Comparison of ENCODE assay signal across 18 cellular contexts in genomic region chr10:49577182-49577925, GRCh38. TPM values are rescaled to one million over a fixed set of nuclear protein-coding genes. Genes with fewer than 3 reads are reported as not detected.
A peak's percentile ranks its signal among the peaks of the same experiment; 100 is the strongest.
DNase-seq lines count a peak whose midpoint lies in the region; ATAC-seq, FAIRE-seq and TF ChIP-seq lines count a peak whose summit lies in the region.
"Had no signal": no experiment of that assay in that cellular context is flagged by ENCODE, and none has a peak within 500 bp of the region (broad histone marks: within the 10 kb centered on the region; RNA-seq: fewer than 3 reads in every experiment).

No MANE protein-coding gene starts in this region.

- H3K4me2 ChIP-seq in GM12878 (ENCODE audit: control insufficient read depth, insufficient read depth): no peak overlapping the region
- H3K4me2 ChIP-seq: A549 had no signal

- H3K9me3 Mint-ChIP-seq in activated naive CD4-positive, alpha-beta T cell treated with anti-CD3 and anti-CD28 coated beads, Interleukin-2, amount 50 U/mL, for 72 hours: no peaks in the 10 kb centered on the region
- H3K9me3 Mint-ChIP-seq: CD8-positive, alpha-beta T cell had no signal

- FAIRE-seq in GM12878 (lab: Jason Lieb, UNC): no peak
- FAIRE-seq: A549, H1, K562 had no signal

- ATAC-seq in activated naive CD4-positive, alpha-beta T cell treated with anti-CD3 and anti-CD28 coated beads, Interleukin-2, amount 50 U/mL, for 72 hours: peak; percentile 39 to 86
- peak; percentile 77 for ATAC-seq in HG02852 (IDR thresholded peaks at IDR 0.05; ENCODE audit: unreplicated experiment)
- ATAC-seq in GM12878: no peak
- ATAC-seq in GM19035 (IDR thresholded peaks at IDR 0.05; ENCODE audit: unreplicated experiment): no peak
- no peak for ATAC-seq in sciatic nerve
- ATAC-seq: A549; CD8-positive, alpha-beta T cell; K562 had no signal

- in situ Hi-C loops in GM12878 (cut with MboI): no loop called here

- H3K4me3 ChIP-seq in GM12878: no peak overlapping the region
- H3K4me3 ChIP-seq: A549, HAP-1, K562 had no signal

- intact Hi-C loops in GM12878 (cut with micrococcal nuclease; ENCODE audit: unreplicated experiment): no loop called here
- intact Hi-C loops in sciatic nerve (cut with DNase I): no loop called here

- POLR2A ChIA-PET in GM12878 (lab: Charles Lee): no interaction called here

- no peak for TF ChIP-seq POLR2A in GM12878 (IDR thresholded peaks at IDR 0.05; ENCODE audit: low read depth, low read length)

- no peaks in the 10 kb centered on the region for H3K36me3 Mint-ChIP-seq in activated naive CD4-positive, alpha-beta T cell treated with anti-CD3 and anti-CD28 coated beads, Interleukin-2, amount 50 U/mL, for 72 hours
- H3K36me3 Mint-ChIP-seq: CD14-positive monocyte; CD8-positive, alpha-beta T cell had no signal

- RAD21 ChIA-PET in GM12878 (lab: Charles Lee; ENCODE audit: unreplicated experiment): no interaction called here

- DNase-seq in activated naive CD4-positive, alpha-beta T cell treated with anti-CD3 and anti-CD28 coated beads, Interleukin-2, amount 50 U/mL, for 72 hours (ENCODE audit: low spot score in 2 of 2): no peak
- DNase-seq in activated naive CD4-positive, alpha-beta T cell (lab: John Stamatoyannopoulos, UW): no peak
- DNase-seq in GM12878 (ENCODE audit: low read depth, low spot score): no peak
- DNase-seq in COR-L47 (lab: John Stamatoyannopoulos, UW): no peak
- no peak for DNase-seq in sciatic nerve (ENCODE audit: low spot score)
- DNase-seq: Caco-2; CD8-positive, alpha-beta T cell; DND-41; GDM1 had no signal

- WGBS in GM12878 (ENCODE audit: insufficient coverage, insufficient replicate concordance, low lambda C conversion rate, missing lambda C conversion rate): 43% methylated on average over 2 of the region's 2 CpGs

- H3K27me3 ChIP-seq in GM12878 (replicated peaks in 1 of 2; ENCODE audit: control insufficient read depth in 2 of 2, insufficient read depth in 2 of 2, low read length in 1 of 2): no peaks in the 10 kb centered on the region

- TF ChIP-seq EP300 in GM12878 (IDR thresholded peaks at IDR 0.05; ENCODE audit: borderline replicate concordance in 1 of 2, control insufficient read depth in 1 of 2, low read depth in 2 of 2, low read length in 2 of 2): no peak

- CTCF ChIA-PET in GM12878 (lab: Yijun Ruan, JAX): interaction anchor here (1.5 kb wide), 1 partner anchor 16 kb away, joined by 6 read pairs; no protein-coding TSS in a partner anchor

- H4K20me1 ChIP-seq in GM12878 (ENCODE audit: control insufficient read depth, insufficient read depth): no peaks in the 10 kb centered on the region

- no peak for TF ChIP-seq CTCF in GM12878 (IDR thresholded peaks at IDR 0.05 in 2 of 3, conservative IDR thresholded peaks at IDR 0.05 in 1 of 3; ENCODE audit: control insufficient read depth in 2 of 3, extremely low read depth in 1 of 3, insufficient read depth in 1 of 3, low read depth in 3 of 3, low read length in 3 of 3)

- no peak for TF ChIP-seq RAD21 in GM12878 (IDR thresholded peaks at IDR 0.05; ENCODE audit: insufficient read depth, low read depth, low read length)

- no peak overlapping the region for H3K27ac Mint-ChIP-seq in activated naive CD4-positive, alpha-beta T cell treated with anti-CD3 and anti-CD28 coated beads, Interleukin-2, amount 50 U/mL, for 72 hours
- H3K27ac Mint-ChIP-seq: CD14-positive monocyte; CD8-positive, alpha-beta T cell had no signal

- no peaks in the 10 kb centered on the region for H3K36me3 ChIP-seq in GM12878 (ENCODE audit: control insufficient read depth in 2 of 2, insufficient read depth in 2 of 2, low read length in 1 of 2)
- H3K36me3 ChIP-seq: HAP-1 had no signal

- H3K9ac ChIP-seq in GM12878 (ENCODE audit: control insufficient read depth, insufficient read depth, low read length): no peak overlapping the region

- SMC1A ChIA-PET in GM12878 (lab: Charles Lee; ENCODE audit: uncharacterized antibody, unreplicated experiment): interaction anchor here (0.6 kb wide), 1 partner anchor 786 kb away, joined by 3 read pairs; no protein-coding TSS in a partner anchor

- H3K79me2 ChIP-seq in GM12878 (ENCODE audit: control insufficient read depth, insufficient read depth, low read length): no peaks in the 10 kb centered on the region

- no peaks in the 10 kb centered on the region for H3K9me3 ChIP-seq in GM12878 (replicated peaks; ENCODE audit: control insufficient read depth, insufficient read depth, low read length)
- H3K9me3 ChIP-seq: A549, HAP-1 had no signal

- H2AFZ ChIP-seq in GM12878 (ENCODE audit: control insufficient read depth, low read depth, low read length): no peak overlapping the region

- H3K4me1 ChIP-seq in GM12878 (ENCODE audit: control insufficient read depth, insufficient read depth, low read length): no peaks in the 10 kb centered on the region; the same call in 1 of the 2 replicates
- H3K4me1 ChIP-seq: A549 had no signal

- BruUV-seq in GM12878 (replicated peaks; lab: Mats Ljungman, UMichigan): no TSS peak

- H3K27ac ChIP-seq in GM12878 (ENCODE audit: control insufficient read depth, insufficient read depth): no peak overlapping the region
- H3K27ac ChIP-seq: A549 had no signal

TF ChIP-seq in GM12878, 131 proteins besides CTCF, POLR2A, EP300 and RAD21:
- TF ChIP-seq PAX5 (IDR thresholded peaks at IDR 0.05; ENCODE audit: borderline replicate concordance, low read depth, low read length): 0 out of 2 replicates have a peak, but pooled peaks have one; percentile 12
- TF ChIP-seq SPI1 (IDR thresholded peaks at IDR 0.05; ENCODE audit: borderline replicate concordance, insufficient read depth, low read depth, low read length): no peak
- no peak for TF ChIP-seq EZH2 (IDR thresholded peaks at IDR 0.05; ENCODE audit: borderline replicate concordance, control insufficient read depth, low read depth, low read length)
- TF ChIP-seq RUNX3 (IDR thresholded peaks at IDR 0.05; ENCODE audit: low read length): peak; percentile 13; the same call in 1 of the 2 replicates

RNA-seq across cellular contexts. Expression of gene SLC18A3, which starts 32.8 kb away (rescaled TPM):
- total RNA-seq in activated naive CD4-positive, alpha-beta T cell treated with anti-CD3 and anti-CD28 coated beads, Interleukin-2, amount 50 U/mL, for 72 hours: not detected
- not detected in 2 replicates for total RNA-seq in GM12878 (2013; cell fraction: nucleolus; rRNA removed)
- total RNA-seq in GM12878 (2014; rRNA removed): not detected in 2 replicates
- total RNA-seq in GM12878 (2014; rRNA removed; fragmentation: Illumina TruSeq; extraction: Trizol): not detected in 2 replicates
- not detected in 2 replicates for total RNA-seq in GM12878 (2021)
- polyA plus RNA-seq in GM12878 (2011; ENCODE audit: low read depth): not detected
- polyA plus RNA-seq in GM12878 (2011; rRNA removed): not detected in 2 replicates
- not detected in 2 replicates for polyA plus RNA-seq in GM12878 (2011; cell fraction: cytosol; rRNA removed)
- polyA plus RNA-seq in GM12878 (2011; cell fraction: nucleus; rRNA removed): not detected in 2 replicates
- not detected in 2 replicates for polyA plus RNA-seq in GM12878 (2012)
- polyA plus RNA-seq in GM12878 (2014; fragmentation: Illumina TruSeq; extraction: Trizol): not detected in 2 replicates
- polyA plus RNA-seq in GM12878 (2014; fragmentation: Nextera tagmentation; extraction: Ambion mirVana): not detected
- not detected in 2 replicates for polyA plus RNA-seq in GM12878 (2014; rRNA removed)
- polyA plus RNA-seq in GM12878 (2016; fragmentation: Nextera tagmentation; extraction: Ambion mirVana): not detected
- not detected in 2 replicates for polyA minus RNA-seq in GM12878 (2011; rRNA and poly(A)+ RNA removed)
- polyA minus RNA-seq in GM12878 (2011; cell fraction: cytosol; rRNA and poly(A)+ RNA removed): not detected in 2 replicates
- not detected in 2 replicates for polyA minus RNA-seq in GM12878 (2011; cell fraction: nucleus; rRNA and poly(A)+ RNA removed)
- total RNA-seq in sciatic nerve: not detected
- total RNA-seq: Caco-2; CD8-positive, alpha-beta T cell; H1; K562 had no signal
- polyA plus RNA-seq: A549, AG04450, BJ, CD14-positive monocyte, K562 had no signal

RNA-seq across cellular contexts. Expression of gene CHAT, which starts 36.5 kb away (rescaled TPM):
- total RNA-seq in activated naive CD4-positive, alpha-beta T cell treated with anti-CD3 and anti-CD28 coated beads, Interleukin-2, amount 50 U/mL, for 72 hours: not detected
- total RNA-seq in GM12878 (2013; cell fraction: nucleolus; rRNA removed): not detected in 2 replicates
- total RNA-seq in GM12878 (2014; rRNA removed): not detected in 2 replicates
- not detected in 2 replicates for total RNA-seq in GM12878 (2014; rRNA removed; fragmentation: Illumina TruSeq; extraction: Trizol)
- not detected in 2 replicates for total RNA-seq in GM12878 (2021)
- not detected for polyA plus RNA-seq in GM12878 (2011; ENCODE audit: low read depth)
- not detected in 2 replicates for polyA plus RNA-seq in GM12878 (2011; rRNA removed)
- polyA plus RNA-seq in GM12878 (2011; cell fraction: cytosol; rRNA removed): not detected in 2 replicates
- polyA plus RNA-seq in GM12878 (2011; cell fraction: nucleus; rRNA removed): not detected in 2 replicates
- not detected in 2 replicates for polyA plus RNA-seq in GM12878 (2012)
- polyA plus RNA-seq in GM12878 (2014; fragmentation: Illumina TruSeq; extraction: Trizol): not detected in 2 replicates
- polyA plus RNA-seq in GM12878 (2014; fragmentation: Nextera tagmentation; extraction: Ambion mirVana): not detected
- not detected in 2 replicates for polyA plus RNA-seq in GM12878 (2014; rRNA removed)
- not detected for polyA plus RNA-seq in GM12878 (2016; fragmentation: Nextera tagmentation; extraction: Ambion mirVana)
- polyA minus RNA-seq in GM12878 (2011; rRNA and poly(A)+ RNA removed): not detected in 2 replicates
- polyA minus RNA-seq in GM12878 (2011; cell fraction: cytosol; rRNA and poly(A)+ RNA removed): not detected in 2 replicates
- polyA minus RNA-seq in GM12878 (2011; cell fraction: nucleus; rRNA and poly(A)+ RNA removed): not detected in 2 replicates
- total RNA-seq in sciatic nerve: not detected
- total RNA-seq: CD8-positive, alpha-beta T cell; H1; K562 had no signal
- polyA plus RNA-seq: A549, AG04450, BJ, CD14-positive monocyte, H1, K562 had no signal

RNA-seq across cellular contexts. Expression of gene ERCC6, which starts 38.4 kb away (rescaled TPM):
- 10 to 100 TPM; 31.7 to 36.2 TPM for total RNA-seq in activated naive CD4-positive, alpha-beta T cell treated with anti-CD3 and anti-CD28 coated beads, Interleukin-2, amount 50 U/mL, for 72 hours
- 48.7 and 58.7 TPM in 2 replicates for total RNA-seq in GM12878 (2013; cell fraction: nucleolus; rRNA removed)
- 6.8 and 8.4 TPM in 2 replicates for total RNA-seq in GM12878 (2014; rRNA removed)
- 9.6 and 11.4 TPM in 2 replicates for total RNA-seq in GM12878 (2014; rRNA removed; fragmentation: Illumina TruSeq; extraction: Trizol)
- total RNA-seq in GM12878 (2021): 15.0 and 15.6 TPM in 2 replicates
- 5.8 TPM for polyA plus RNA-seq in GM12878 (2011; ENCODE audit: low read depth)
- 11.8 and 16.2 TPM in 2 replicates for polyA plus RNA-seq in GM12878 (2011; rRNA removed)
- 6.7 and 7.6 TPM in 2 replicates for polyA plus RNA-seq in GM12878 (2011; cell fraction: cytosol; rRNA removed)
- polyA plus RNA-seq in GM12878 (2011; cell fraction: nucleus; rRNA removed): 17.7 and 20.8 TPM in 2 replicates
- polyA plus RNA-seq in GM12878 (2012): 6.8 and 8.1 TPM in 2 replicates
- 7.9 and 9.2 TPM in 2 replicates for polyA plus RNA-seq in GM12878 (2014; fragmentation: Illumina TruSeq; extraction: Trizol)
- polyA plus RNA-seq in GM12878 (2014; fragmentation: Nextera tagmentation; extraction: Ambion mirVana): 1 to 10 TPM; 4.3 to 6.6 TPM
- 4.9 and 6.1 TPM in 2 replicates for polyA plus RNA-seq in GM12878 (2014; rRNA removed)
- polyA plus RNA-seq in GM12878 (2016; fragmentation: Nextera tagmentation; extraction: Ambion mirVana): 1 to 10 TPM; 7.8 to 9.8 TPM
- 40.6 and 69.3 TPM in 2 replicates for polyA minus RNA-seq in GM12878 (2011; rRNA and poly(A)+ RNA removed)
- polyA minus RNA-seq in GM12878 (2011; cell fraction: cytosol; rRNA and poly(A)+ RNA removed): 5.9 and 8.0 TPM in 2 replicates
- polyA minus RNA-seq in GM12878 (2011; cell fraction: nucleus; rRNA and poly(A)+ RNA removed): 20.3 and 27.0 TPM in 2 replicates
- total RNA-seq in sciatic nerve: 33.5 TPM

Comparison
In these comparisons a context has a peak if more than half of its experiments do, and no peak if none do; other contexts are left out.
1. ATAC-seq: peak in activated naive CD4-positive, alpha-beta T cell treated with anti-CD3 and anti-CD28 coated beads, Interleukin-2, amount 50 U/mL, for 72 hours (2 of 2) and HG02852 (single experiment); none in GM12878 (single experiment), GM19035 (single experiment) and sciatic nerve (single experiment).